In the genomic region with DNA sequence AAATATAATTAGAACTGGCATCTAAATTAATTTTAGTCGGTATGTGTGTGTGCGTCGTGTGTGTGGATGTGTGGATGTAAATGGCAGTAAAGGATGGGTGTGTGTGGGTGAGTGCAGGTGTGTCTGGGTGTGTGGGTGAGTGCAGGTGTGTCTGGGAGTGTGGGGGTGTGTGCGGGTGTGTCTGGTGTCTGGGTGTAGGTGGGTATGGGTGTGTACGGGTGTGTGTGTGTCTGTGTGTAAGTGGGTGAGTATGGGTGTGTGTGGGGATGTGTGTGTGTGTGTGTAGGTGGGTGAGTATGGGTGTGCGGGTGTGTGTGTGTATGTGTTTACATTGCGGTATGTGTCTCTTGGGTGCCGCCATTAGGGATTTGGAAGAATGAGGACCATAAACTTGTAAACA, we compare ENCODE assay signal across 5 cellular contexts. TPM values are rescaled to one million over a fixed set of nuclear protein-coding genes. Genes with fewer than 3 reads are reported as not detected.
"Had no signal": no experiment of that assay in that cellular context is flagged by ENCODE, and none has a peak within 500 bp of the region (broad histone marks: within the 10 kb centered on the region; RNA-seq: fewer than 3 reads in every experiment).

No MANE protein-coding gene starts in this region.

RNA-seq across cellular contexts. Expression of a gene that starts 55.0 kb away (rescaled TPM):
- total RNA-seq: M059J, PC-3, Peyer's patch, SJCRH30, SK-MEL-5 had no signal
